Comparison of ENCODE assay signal across 1 cellular context in the genomic region with DNA sequence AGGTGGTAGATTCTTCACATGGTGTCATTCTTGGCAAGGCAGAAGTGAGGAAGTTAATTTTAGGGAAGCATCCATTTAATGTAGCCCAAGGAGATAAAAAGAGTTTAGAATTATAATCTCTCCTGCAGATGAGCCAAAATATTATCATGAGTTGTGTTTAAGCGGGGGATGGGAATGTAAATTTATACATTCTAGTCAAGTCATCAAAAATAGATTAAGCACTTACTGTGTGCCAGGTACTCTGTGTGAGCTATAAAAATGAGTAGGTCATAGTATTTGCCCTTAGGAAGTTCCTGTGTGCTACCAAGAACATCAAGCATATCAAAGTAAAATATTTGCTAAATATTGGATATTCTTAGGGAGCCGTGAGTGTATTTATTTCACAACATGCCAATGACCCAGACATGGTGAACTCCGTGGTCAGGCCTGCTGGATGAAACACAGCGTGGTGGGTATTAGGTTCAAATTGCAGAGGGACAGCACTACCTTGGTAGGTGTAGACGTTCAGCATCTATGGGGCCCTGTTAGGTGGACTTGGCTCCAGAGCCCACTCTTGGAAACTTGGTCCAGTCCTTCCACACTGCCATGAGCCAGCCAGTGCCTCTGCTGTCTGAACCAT.
TF ChIP-seq lines count a peak whose summit lies in the region.

No MANE protein-coding gene starts in this region.

TF ChIP-seq in A549, 52 proteins besides CTCF, POLR2A, EP300 and RAD21 (continued from another document):
- TF ChIP-seq MAFK (IDR thresholded peaks at IDR 0.05; ENCODE audit: partially characterized antibody) = peak; percentile 61
